ENCODE assay signal across 11 cellular contexts in the genomic region with DNA sequence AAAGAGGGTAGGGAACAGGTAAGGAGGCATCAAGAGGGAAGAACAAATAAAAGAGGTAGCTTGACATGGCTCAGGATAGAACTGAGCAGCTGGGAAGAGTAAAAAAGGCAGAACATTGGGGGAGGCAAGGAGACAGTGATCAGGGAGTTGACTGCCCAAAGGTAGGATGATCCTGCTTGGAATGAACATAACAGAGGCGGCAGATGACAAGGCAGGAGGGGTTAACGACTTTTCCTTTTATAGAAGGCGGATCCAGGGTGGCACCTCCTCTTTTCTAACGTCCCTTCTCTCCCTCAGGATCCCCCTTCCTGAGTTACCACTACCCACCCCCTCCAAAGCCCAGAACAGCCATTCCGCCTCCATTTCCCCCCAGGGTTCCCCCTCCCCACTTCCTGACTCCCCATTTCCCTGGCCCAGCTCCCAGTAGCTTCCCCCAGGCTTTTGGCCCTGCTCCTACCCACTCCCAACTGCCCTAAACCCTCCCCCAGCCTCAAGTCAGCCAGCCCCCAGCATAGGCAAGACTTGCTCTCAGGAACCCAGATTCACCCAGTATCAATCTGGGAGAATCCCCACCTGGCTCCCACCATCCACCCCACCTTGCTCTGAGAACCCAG. TPM values are rescaled to one million over a fixed set of nuclear protein-coding genes. Genes with fewer than 3 reads are reported as not detected.
A peak's percentile ranks its signal among the peaks of the same experiment; 100 is the strongest.
DNase-seq lines count a peak whose midpoint lies in the region; ATAC-seq and TF ChIP-seq lines count a peak whose summit lies in the region.
"Had no signal": no experiment of that assay in that cellular context is flagged by ENCODE, and none has a peak within 500 bp of the region (broad histone marks: within the 10 kb centered on the region; RNA-seq: fewer than 3 reads in every experiment).

No MANE protein-coding gene starts in this region.

- H3K27me3 ChIP-seq in heart right ventricle (no peaks in the 10 kb centered on the region), uterus (no peaks in the 10 kb centered on the region)
- no peaks in the 10 kb centered on the region for H3K27me3 ChIP-seq in naive thymus-derived CD4-positive, alpha-beta T cell (ENCODE audit: control insufficient read depth in 2 of 2, insufficient read depth in 2 of 2, low read length in 2 of 2)

- POLR2A ChIA-PET in naive thymus-derived CD4-positive, alpha-beta T cell (lab: Charles Lee): interaction anchor here (1.1 to 29.1 kb wide), 6 partner anchors 10 to 45 kb away, joined by 3 to 508 read pairs (median 66); a partner anchor contains a TSS

- 33 to 38% methylated on average over 5 of the region's 5 CpGs for WGBS in heart right ventricle, 2 donors

- no peak overlapping the region for H3K4me3 Mint-ChIP-seq in dendritic cell treated with granulocyte-macrophage colony-stimulating factor and Interleukin-4, amounts not matched to agents 40 ng/mL and 50 ng/mL, for 4 days
- H3K4me3 Mint-ChIP-seq in naive thymus-derived CD4-positive, alpha-beta T cell: peak overlapping the region in 9 of 10 donors; percentile 58 to 97 (median 90)

- peak overlapping the region; percentile 95 for H3K27ac Mint-ChIP-seq in dendritic cell treated with granulocyte-macrophage colony-stimulating factor and Interleukin-4, amounts not matched to agents 40 ng/mL and 50 ng/mL, for 4 days
- H3K27ac Mint-ChIP-seq in naive thymus-derived CD4-positive, alpha-beta T cell: peak overlapping the region; percentile 88 to 99 (median 98)

- H3K36me3 Mint-ChIP-seq in dendritic cell treated with granulocyte-macrophage colony-stimulating factor and Interleukin-4, amounts not matched to agents 40 ng/mL and 50 ng/mL, for 4 days (ENCODE audit: low read depth): peaks cover 12% of the 10 kb centered on the region
- H3K36me3 Mint-ChIP-seq in naive thymus-derived CD4-positive, alpha-beta T cell: peaks cover 7 to 12% (median 9%) of the 10 kb centered on the region in 5 donors

- H3K9me3 ChIP-seq in heart right ventricle (no peaks in the 10 kb centered on the region), uterus (no peaks in the 10 kb centered on the region)
- H3K9me3 ChIP-seq in naive thymus-derived CD4-positive, alpha-beta T cell (ENCODE audit: control insufficient read depth in 2 of 3, low read length in 3 of 3): no peaks in the 10 kb centered on the region
- H3K9me3 ChIP-seq: Caco-2 had no signal

- TF ChIP-seq CTCF in heart right ventricle (IDR thresholded peaks at IDR 0.05): no peak
- no peak for TF ChIP-seq CTCF in uterus (IDR thresholded peaks at IDR 0.05)

- H3K27me3 Mint-ChIP-seq in dendritic cell treated with granulocyte-macrophage colony-stimulating factor and Interleukin-4, amounts not matched to agents 40 ng/mL and 50 ng/mL, for 4 days: peaks cover 4% of the 10 kb centered on the region
- no peaks in the 10 kb centered on the region for H3K27me3 Mint-ChIP-seq in naive thymus-derived CD4-positive, alpha-beta T cell

- no peak for TF ChIP-seq POLR2A in uterus (IDR thresholded peaks at IDR 0.05)

- H3K27ac ChIP-seq in heart right ventricle (peak overlapping the region; percentile 93 to 100 (median 98)), uterus (peak overlapping the region; percentile 98 to 99)
- peak overlapping the region; percentile 97 for H3K27ac ChIP-seq in naive thymus-derived CD4-positive, alpha-beta T cell (ENCODE audit: low read depth, low read length)

- CTCF ChIA-PET in naive thymus-derived CD4-positive, alpha-beta T cell (lab: Charles Lee): interaction anchor here (0.9 to 1.4 kb wide), 3 partner anchors 11 to 34 kb away, joined by 3 to 5 read pairs (median 3); a partner anchor contains a TSS

- intact Hi-C loops in heart right ventricle (cut with DNase I): loop anchor here in 4 of 10 donors (10.0 kb wide), 1 partner anchor 185 kb away; no protein-coding TSS in a partner anchor
- intact Hi-C loops in cardiac septum (cut with DNase I): loop anchor here (5.0 kb wide), 3 partner anchors 113 to 528 kb away; a partner anchor contains a TSS
- intact Hi-C loops in dendritic cell treated with granulocyte-macrophage colony-stimulating factor and Interleukin-4, amounts not matched to agents 40 ng/mL and 50 ng/mL, for 4 days (cut with micrococcal nuclease): no loop called here
- intact Hi-C loops in naive thymus-derived CD4-positive, alpha-beta T cell (cut with micrococcal nuclease): no loop called here
- intact Hi-C loops in uterus (cut with DNase I; ENCODE audit: low total_unique reads): no loop called here

- H3K36me3 ChIP-seq in heart right ventricle (peaks cover 0 to 35% (median 4%) of the 10 kb centered on the region in 9 donors), uterus (no peaks in the 10 kb centered on the region)
- H3K36me3 ChIP-seq in naive thymus-derived CD4-positive, alpha-beta T cell (ENCODE audit: control insufficient read depth in 2 of 3, insufficient read depth in 3 of 3, low read length in 3 of 3): peaks cover 0 to 12% (median 0%) of the 10 kb centered on the region in 3 experiments

- no peak for ATAC-seq in heart right ventricle
- no peak for ATAC-seq in naive thymus-derived CD4-positive, alpha-beta T cell

- peaks cover 82% of the 10 kb centered on the region for H3K4me1 Mint-ChIP-seq in dendritic cell treated with granulocyte-macrophage colony-stimulating factor and Interleukin-4, amounts not matched to agents 40 ng/mL and 50 ng/mL, for 4 days (ENCODE audit: low read depth)
- H3K4me1 Mint-ChIP-seq in naive thymus-derived CD4-positive, alpha-beta T cell: peaks cover 43 to 83% (median 65%) of the 10 kb centered on the region in 7 donors

- H3K9me3 Mint-ChIP-seq in dendritic cell treated with granulocyte-macrophage colony-stimulating factor and Interleukin-4, amounts not matched to agents 40 ng/mL and 50 ng/mL, for 4 days: no peaks in the 10 kb centered on the region
- peaks cover 0 to 2% (median 0%) of the 10 kb centered on the region in 11 donors for H3K9me3 Mint-ChIP-seq in naive thymus-derived CD4-positive, alpha-beta T cell

- H3K4me3 ChIP-seq in heart right ventricle (peak overlapping the region in 2 of 10 donors; percentile 60 to 67), uterus (peak overlapping the region in 1 of 2 donors; percentile 5)
- H3K4me3 ChIP-seq in naive thymus-derived CD4-positive, alpha-beta T cell (ENCODE audit: low read length): peak overlapping the region; percentile 27

- no peak for DNase-seq in heart right ventricle
- DNase-seq in cardiac septum (ENCODE audit: low spot score): no peak
- DNase-seq in naive thymus-derived CD4-positive, alpha-beta T cell: no peak
- peak in 1 of 2 donors; percentile 42 for DNase-seq in uterus
- DNase-seq in glomerular visceral epithelial cell (ENCODE audit: extremely low spot score): no peak
- no peak for DNase-seq in activated effector memory CD4-positive, alpha-beta T cell treated with anti-CD3 and anti-CD28 coated beads, Interleukin-2, amount 50 U/mL, for 16 hours
- DNase-seq in SW480 (ENCODE audit: low spot score): no peak
- DNase-seq: Caco-2, NCI-H2029 treated with DMSO at 0.1 percent for 48 hours had no signal

- H3K4me1 ChIP-seq in heart right ventricle: peaks cover 44 to 89% (median 79%) of the 10 kb centered on the region in 9 donors
- peaks cover 50 to 56% of the 10 kb centered on the region in 2 donors for H3K4me1 ChIP-seq in naive thymus-derived CD4-positive, alpha-beta T cell (ENCODE audit: control insufficient read depth in 2 of 2, insufficient read depth in 2 of 2, low read length in 2 of 2)
- H3K4me1 ChIP-seq in uterus: peaks cover 23 to 31% of the 10 kb centered on the region in 2 donors

RNA-seq across cellular contexts. Expression of a gene that starts 0.8 kb away (rescaled TPM):
- total RNA-seq in heart right ventricle (10 to 100 TPM in 6 of 10 donors, 1 to 10 TPM in 4; 1.7 to 86.1 (median 17.7) TPM), cardiac septum (24.0 TPM), uterus (10 to 100 TPM in 3 of 4 donors, 1 to 10 TPM in 1; 1.3 to 41.5 (median 10.9) TPM)
- 10 to 100 TPM in 1 of 2 donors, 1 to 10 TPM in 1; 5.4 to 11.9 TPM for polyA plus RNA-seq in heart right ventricle
- total RNA-seq in naive thymus-derived CD4-positive, alpha-beta T cell: 1 to 10 TPM in 4 of 5 experiments, under 1 TPM in 1; 0.70 to 3.3 (median 1.6) TPM
- under 1 TPM; 0.21 to 0.38 TPM for polyA plus RNA-seq in naive thymus-derived CD4-positive, alpha-beta T cell

RNA-seq across cellular contexts. Expression of a gene that starts 2.6 kb away (rescaled TPM):
- 100 to 1,000 TPM; 244 to 370 (median 318) TPM for total RNA-seq in heart right ventricle
- 100 to 1,000 TPM; 121 to 193 TPM for polyA plus RNA-seq in heart right ventricle
- total RNA-seq in cardiac septum: 253 TPM
- total RNA-seq in naive thymus-derived CD4-positive, alpha-beta T cell: 100 to 1,000 TPM in 2 of 5 experiments, 10 to 100 TPM in 3; 64.1 to 131 (median 85.3) TPM
- polyA plus RNA-seq in naive thymus-derived CD4-positive, alpha-beta T cell: 100 to 1,000 TPM in 1 of 2 donors, 10 to 100 TPM in 1; 94.6 to 102 TPM
- 100 to 1,000 TPM in 1 of 4 donors, 10 to 100 TPM in 3; 43.8 to 107 (median 93.9) TPM for total RNA-seq in uterus

RNA-seq across cellular contexts. Expression of a gene that starts 15.5 kb away (rescaled TPM):
- total RNA-seq in heart right ventricle (10 to 100 TPM in 4 of 10 donors, 1 to 10 TPM in 6; 2.0 to 65.8 (median 5.3) TPM), cardiac septum (11.4 TPM), uterus (10 to 100 TPM in 3 of 4 donors, 1 to 10 TPM in 1; 1.3 to 39.4 (median 12.6) TPM)
- 10 to 100 TPM; 19.7 to 64.6 TPM for polyA plus RNA-seq in heart right ventricle
- 100 to 1,000 TPM in 1 of 5 experiments, 10 to 100 TPM in 3, 1 to 10 TPM in 1; 2.6 to 171 (median 14.5) TPM for total RNA-seq in naive thymus-derived CD4-positive, alpha-beta T cell
- 1 to 10 TPM; 2.7 to 5.1 TPM for polyA plus RNA-seq in naive thymus-derived CD4-positive, alpha-beta T cell

RNA-seq across cellular contexts. Expression of a gene that starts 22.3 kb away (rescaled TPM):
- total RNA-seq in heart right ventricle (10 to 100 TPM; 12.1 to 28.9 (median 19.6) TPM), cardiac septum (22.2 TPM), uterus (10 to 100 TPM in 3 of 4 donors, 1 to 10 TPM in 1; 1.0 to 23.9 (median 19.9) TPM)
- polyA plus RNA-seq in heart right ventricle: 10 to 100 TPM; 11.5 to 25.5 TPM
- 10 to 100 TPM; 40.5 to 83.7 (median 54.3) TPM for total RNA-seq in naive thymus-derived CD4-positive, alpha-beta T cell
- polyA plus RNA-seq in naive thymus-derived CD4-positive, alpha-beta T cell: 10 to 100 TPM; 36.2 to 52.5 TPM

RNA-seq across cellular contexts. Expression of a gene that starts 23.8 kb away (rescaled TPM):
- under 1 TPM in 1 of 10 donors, not detected in 9; 0.89 TPM for total RNA-seq in heart right ventricle
- not detected for polyA plus RNA-seq in heart right ventricle
- total RNA-seq in cardiac septum: not detected
- total RNA-seq in naive thymus-derived CD4-positive, alpha-beta T cell: not detected
- polyA plus RNA-seq in naive thymus-derived CD4-positive, alpha-beta T cell: not detected
- total RNA-seq in uterus: not detected
- total RNA-seq: subcutaneous adipose tissue had no signal
